20 cellular contexts compared by ENCODE assay signal in the genomic region with DNA sequence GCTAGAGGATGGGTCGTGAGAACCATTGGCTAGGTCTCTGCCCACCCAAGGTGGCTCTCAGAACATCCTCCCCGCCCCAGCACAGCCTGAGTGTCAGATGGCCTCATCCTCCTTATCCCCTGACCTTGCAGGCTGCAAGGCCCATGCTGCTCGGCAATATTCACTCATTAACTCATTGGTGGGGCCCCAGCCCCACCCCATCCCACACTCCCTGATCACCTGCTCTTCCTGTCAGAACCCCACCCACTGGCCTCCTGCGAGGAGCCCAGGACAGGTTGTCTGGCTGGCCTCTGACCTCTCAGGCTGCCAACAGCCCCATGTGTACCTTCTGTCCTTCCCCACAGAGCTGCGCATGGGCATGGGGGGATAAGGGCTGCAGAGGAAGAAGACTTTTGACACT.
"Had no signal": no experiment of that assay in that cellular context is flagged by ENCODE, and none has a peak within 500 bp of the region (broad histone marks: within the 10 kb centered on the region; RNA-seq: fewer than 3 reads in every experiment).

No MANE protein-coding gene starts in this region.

- H3K27ac Mint-ChIP-seq: activated CD4-positive, alpha-beta memory T cell treated with anti-CD3 and anti-CD28 coated beads for 36 hours; activated CD4-positive, alpha-beta T cell treated with anti-CD3 and anti-CD28 coated beads for 36 hours; activated CD8-positive, alpha-beta memory T cell treated with anti-CD3 and anti-CD28 coated beads, Interleukin-2, amount 10 ng/mL, durations not matched to agents 7 days and 5 days; activated naive CD4-positive, alpha-beta T cell treated with anti-CD3 and anti-CD28 coated beads, Interleukin-2, amount 50 U/mL, for 72 hours; neural progenitor cell; T-helper 1 cell treated with Interleukin-12 subunit alpha and Interleukin-12 subunit beta and Interleukin-4 antibody, amounts not matched to agents 30 μg/mL and 1 μg/mL, for 36 hours had no signal

- ATAC-seq: activated CD4-positive, alpha-beta T cell treated with anti-CD3 and anti-CD28 coated beads for 36 hours; activated CD8-positive, alpha-beta memory T cell treated with anti-CD3 and anti-CD28 coated beads, Interleukin-2, amount 10 ng/mL, durations not matched to agents 7 days and 5 days; activated naive CD4-positive, alpha-beta T cell treated with anti-CD3 and anti-CD28 coated beads, Interleukin-2, amount 50 U/mL, for 72 hours; activated T-cell treated with anti-CD3 and anti-CD28 coated beads, Interleukin-2, amount 50 U/mL, for 4 hours; body of pancreas; esophagus mucosa; pancreas had no signal

- H3K27me3 ChIP-seq: body of pancreas, colonic mucosa, neural progenitor cell, pancreas had no signal

- H3K9me3 Mint-ChIP-seq: activated CD4-positive, alpha-beta memory T cell treated with anti-CD3 and anti-CD28 coated beads for 36 hours; activated T-cell treated with anti-CD3 and anti-CD28 coated beads, Interleukin-2, amount 50 U/mL, for 4 hours; T-helper 1 cell treated with Interleukin-12 subunit alpha and Interleukin-12 subunit beta and Interleukin-4 antibody, amounts not matched to agents 30 μg/mL and 1 μg/mL, for 36 hours had no signal

- DNase-seq: activated CD4-positive, alpha-beta memory T cell treated with anti-CD3 and anti-CD28 coated beads for 36 hours; activated CD4-positive, alpha-beta T cell treated with anti-CD3 and anti-CD28 coated beads for 36 hours; activated CD8-positive, alpha-beta memory T cell treated with anti-CD3 and anti-CD28 coated beads, Interleukin-2, amount 10 ng/mL, durations not matched to agents 7 days and 5 days; activated gamma-delta T cell; activated T-cell treated with anti-CD3 and anti-CD28 coated beads, Interleukin-2, amount 50 U/mL, for 4 hours; amniotic stem cell; body of pancreas; colonic mucosa; hippocampal formation; kidney; mesenchymal stem cell; pancreas; stimulated activated CD4-positive, alpha-beta T cell treated with anti-CD3 and anti-CD28 coated beads, Interleukin-2, amount 100 ng/mL, for 48 hours; stimulated activated naive CD4-positive, alpha-beta T cell; trophoblast cell; WERI-Rb-1 had no signal

- H2AFZ ChIP-seq: neural progenitor cell had no signal

- H3K27me3 Mint-ChIP-seq: activated CD4-positive, alpha-beta memory T cell treated with anti-CD3 and anti-CD28 coated beads for 36 hours; activated CD8-positive, alpha-beta memory T cell treated with anti-CD3 and anti-CD28 coated beads, Interleukin-2, amount 10 ng/mL, durations not matched to agents 7 days and 5 days had no signal

- H3K9me3 ChIP-seq: body of pancreas, colonic mucosa, pancreas had no signal

- H3K36me3 ChIP-seq: colonic mucosa, neural progenitor cell, pancreas had no signal

- H3K27ac ChIP-seq: body of pancreas, colonic mucosa, neural progenitor cell, pancreas, WERI-Rb-1 had no signal

- H3K4me3 ChIP-seq: body of pancreas, colonic mucosa, neural progenitor cell, pancreas had no signal

- H3K4me1 ChIP-seq: pancreas had no signal

- H3K4me3 Mint-ChIP-seq: activated CD4-positive, alpha-beta memory T cell treated with anti-CD3 and anti-CD28 coated beads for 36 hours; activated CD4-positive, alpha-beta T cell treated with anti-CD3 and anti-CD28 coated beads for 36 hours; activated CD8-positive, alpha-beta memory T cell treated with anti-CD3 and anti-CD28 coated beads, Interleukin-2, amount 10 ng/mL, durations not matched to agents 7 days and 5 days; activated T-cell treated with anti-CD3 and anti-CD28 coated beads, Interleukin-2, amount 50 U/mL, for 4 hours; neural progenitor cell; T-helper 1 cell treated with Interleukin-12 subunit alpha and Interleukin-12 subunit beta and Interleukin-4 antibody, amounts not matched to agents 30 μg/mL and 1 μg/mL, for 36 hours had no signal

- H3K4me2 ChIP-seq: neural progenitor cell had no signal
